1 cellular context compared by ENCODE assay signal in genomic region chr7:135510603-135511183, GRCh38.
A peak's percentile ranks its signal among the peaks of the same experiment; 100 is the strongest.
TF ChIP-seq lines count a peak whose summit lies in the region.

No MANE protein-coding gene starts in this region.

TF ChIP-seq in HEK293, 187 proteins besides CTCF, POLR2A, EP300 and RAD21 (continued from another document):
- TF ChIP-seq ZBTB1 (tag by site-specific recombination; IDR thresholded peaks at IDR 0.05) (no peak), ZNF335 (tag by site-specific recombination; conservative IDR thresholded peaks at IDR 0.05) (peak; percentile 92), ZNF311 (tag by site-specific recombination; IDR thresholded peaks at IDR 0.05; ENCODE audit: borderline replicate concordance) (no peak), ZNF600 (tag by site-specific recombination; IDR thresholded peaks at IDR 0.05) (peak; percentile 26; the same call in 1 of the 2 replicates), ZNF76 (tag by site-specific recombination; IDR thresholded peaks at IDR 0.05; ENCODE audit: borderline replicate concordance, low read depth) (no peak)
- TF ChIP-seq, protein P1, sequence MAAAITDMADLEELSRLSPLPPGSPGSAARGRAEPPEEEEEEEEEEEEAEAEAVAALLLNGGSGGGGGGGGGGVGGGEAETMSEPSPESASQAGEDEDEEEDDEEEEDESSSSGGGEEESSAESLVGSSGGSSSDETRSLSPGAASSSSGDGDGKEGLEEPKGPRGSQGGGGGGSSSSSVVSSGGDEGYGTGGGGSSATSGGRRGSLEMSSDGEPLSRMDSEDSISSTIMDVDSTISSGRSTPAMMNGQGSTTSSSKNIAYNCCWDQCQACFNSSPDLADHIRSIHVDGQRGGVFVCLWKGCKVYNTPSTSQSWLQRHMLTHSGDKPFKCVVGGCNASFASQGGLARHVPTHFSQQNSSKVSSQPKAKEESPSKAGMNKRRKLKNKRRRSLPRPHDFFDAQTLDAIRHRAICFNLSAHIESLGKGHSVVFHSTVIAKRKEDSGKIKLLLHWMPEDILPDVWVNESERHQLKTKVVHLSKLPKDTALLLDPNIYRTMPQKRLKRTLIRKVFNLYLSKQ (tag by site-specific recombination; IDR thresholded peaks at IDR 0.05; ENCODE audit: borderline replicate concordance), result no peak
